ENCODE assay signal across 21 cellular contexts in genomic region chr12:94686834-94687628, GRCh38. TPM values are rescaled to one million over a fixed set of nuclear protein-coding genes. Genes with fewer than 3 reads are reported as not detected.
"Had no signal": no experiment of that assay in that cellular context is flagged by ENCODE, and none has a peak within 500 bp of the region (broad histone marks: within the 10 kb centered on the region; RNA-seq: fewer than 3 reads in every experiment).

No MANE protein-coding gene starts in this region.

- H3K9me3 Mint-ChIP-seq: activated naive CD8-positive, alpha-beta T cell treated with anti-CD3 and anti-CD28 coated beads for 36 hours; activated T-cell treated with anti-CD3 and anti-CD28 coated beads, Interleukin-2, amount 50 U/mL, for 4 hours; naive thymus-derived CD4-positive, alpha-beta T cell; stimulated activated memory B cell treated with anti-CD40 and anti-IgM and Interleukin-4, amounts not matched to agents 10 μg/mL and 1 μg/mL and 100 μg/mL, for 72 hours; T-helper 2 cell treated with Interferon-gamma antibody and Interleukin-4, amounts not matched to agents 5 μg/mL and 100 μg/mL, for 36 hours had no signal

- H3K27me3 ChIP-seq: neutrophil, transverse colon had no signal

- DNase-seq: activated CD4-positive, alpha-beta T cell treated with anti-CD3 and anti-CD28 coated beads, Interleukin-2, amount 50 U/mL, for 48 hours; activated CD4-positive, CD25-positive, alpha-beta regulatory T cell treated with anti-CD3 and anti-CD28 coated beads, Interleukin-2, amount 50 U/mL, for 72 hours; activated gamma-delta T cell; activated naive CD8-positive, alpha-beta T cell treated with anti-CD3 and anti-CD28 coated beads for 36 hours; activated T-cell treated with anti-CD3 and anti-CD28 coated beads, Interleukin-2, amount 50 U/mL, for 4 hours; aorta; effector CD4-positive, alpha-beta T cell; hippocampal formation; kidney glomerular epithelial cell; lower lobe of right lung; naive thymus-derived CD4-positive, alpha-beta T cell; retina; stimulated activated CD4-positive, alpha-beta T cell treated with anti-CD3 and anti-CD28 coated beads, Interleukin-1b, Interleukin-23, amount 100 ng/mL, for 48 hours; SW 1271; transverse colon had no signal

- H3K27ac ChIP-seq: epithelial cell of prostate, lower lobe of right lung, neutrophil, transverse colon had no signal

- H3K4me3 Mint-ChIP-seq: activated naive CD8-positive, alpha-beta T cell treated with anti-CD3 and anti-CD28 coated beads for 36 hours; activated T-cell treated with anti-CD3 and anti-CD28 coated beads, Interleukin-2, amount 50 U/mL, for 4 hours; naive thymus-derived CD4-positive, alpha-beta T cell; stimulated activated memory B cell treated with anti-CD40 and anti-IgM and Interleukin-4, amounts not matched to agents 10 μg/mL and 1 μg/mL and 100 μg/mL, for 72 hours; T-helper 2 cell treated with Interferon-gamma antibody and Interleukin-4, amounts not matched to agents 5 μg/mL and 100 μg/mL, for 36 hours had no signal

- H3K36me3 Mint-ChIP-seq: activated naive CD8-positive, alpha-beta T cell treated with anti-CD3 and anti-CD28 coated beads for 36 hours; naive thymus-derived CD4-positive, alpha-beta T cell; stimulated activated memory B cell treated with anti-CD40 and anti-IgM and Interleukin-4, amounts not matched to agents 10 μg/mL and 1 μg/mL and 100 μg/mL, for 72 hours had no signal

- H3K4me3 ChIP-seq: lower lobe of right lung, skin epidermis, transverse colon had no signal

- H3K36me3 ChIP-seq: lower lobe of right lung, neutrophil, transverse colon had no signal

- H3K27me3 Mint-ChIP-seq: activated naive CD8-positive, alpha-beta T cell treated with anti-CD3 and anti-CD28 coated beads for 36 hours; naive thymus-derived CD4-positive, alpha-beta T cell; stimulated activated memory B cell treated with anti-CD40 and anti-IgM and Interleukin-4, amounts not matched to agents 10 μg/mL and 1 μg/mL and 100 μg/mL, for 72 hours had no signal

- H3K27ac Mint-ChIP-seq: activated naive CD8-positive, alpha-beta T cell treated with anti-CD3 and anti-CD28 coated beads for 36 hours; naive thymus-derived CD4-positive, alpha-beta T cell; stimulated activated memory B cell treated with anti-CD40 and anti-IgM and Interleukin-4, amounts not matched to agents 10 μg/mL and 1 μg/mL and 100 μg/mL, for 72 hours; T-helper 2 cell treated with Interferon-gamma antibody and Interleukin-4, amounts not matched to agents 5 μg/mL and 100 μg/mL, for 36 hours had no signal

- H3K9me3 ChIP-seq: lower lobe of right lung, neutrophil, transverse colon had no signal

- FAIRE-seq: colon had no signal

RNA-seq across cellular contexts. Expression of gene TMCC3, which starts 36.7 kb away (rescaled TPM):
- polyA plus RNA-seq: naive thymus-derived CD4-positive, alpha-beta T cell had no signal
